In genomic region chr11:100635194-100635593, GRCh38 we compare ENCODE assay signal across 23 cellular contexts. TPM values are rescaled to one million over a fixed set of nuclear protein-coding genes. Genes with fewer than 3 reads are reported as not detected.
DNase-seq lines count a peak whose midpoint lies in the region; ATAC-seq, FAIRE-seq and TF ChIP-seq lines count a peak whose summit lies in the region.
"Had no signal": no experiment of that assay in that cellular context is flagged by ENCODE, and none has a peak within 500 bp of the region (broad histone marks: within the 10 kb centered on the region; RNA-seq: fewer than 3 reads in every experiment).

No MANE protein-coding gene starts in this region.

- DNase-seq in NCI-H2171 treated with DMSO at 0.1 percent for 48 hours (lab: John Stamatoyannopoulos, UW), result peak; percentile 10
- no peak for DNase-seq in NCI-H2171 (lab: John Stamatoyannopoulos, UW)
- peak; percentile 72 for DNase-seq in NCI-H82 treated with DMSO at 0.1 percent for 48 hours (lab: John Stamatoyannopoulos, UW; ENCODE audit: unreplicated experiment)
- DNase-seq in H1 (ENCODE audit: low read depth in 1 of 2, low spot score in 2 of 2), result no peak
- peak; percentile 31 to 44 for DNase-seq in trophoblast cell
- DNase-seq in KG1 (lab: John Stamatoyannopoulos, UW), result no peak
- DNase-seq in left colon, result no peak
- DNase-seq: 8988T; AML-193; C1 segment of cervical spinal cord; CD8-positive, alpha-beta T cell; GM23248; MG63; NCI-H1417 treated with DMSO at 0.1 percent for 48 hours; NCI-H187; NCI-H748 treated with DMSO at 0.1 percent for 48 hours had no signal

- no peaks in the 10 kb centered on the region for H3K79me2 ChIP-seq in H1 (ENCODE audit: control insufficient read depth in 1 of 2, insufficient read depth in 2 of 2, low read length in 2 of 2)
- no peaks in the 10 kb centered on the region for H3K79me2 ChIP-seq in trophoblast cell (ENCODE audit: control insufficient read depth, insufficient read depth, low read length, poor library complexity)

- H3K4me1 ChIP-seq in H1 (replicated peaks in 1 of 4; ENCODE audit: control insufficient read depth in 3 of 4, insufficient read depth in 4 of 4, low read length in 3 of 4) (peaks cover 0 to 3% (median 0%) of the 10 kb centered on the region in 4 experiments; a peak in 1 of 7 replicates), trophoblast cell (ENCODE audit: control insufficient read depth in 1 of 2, insufficient read depth in 2 of 2, low read length in 2 of 2) (peaks cover 8 to 11% of the 10 kb centered on the region in 2 experiments)

- H3K23ac ChIP-seq in H1 (ENCODE audit: insufficient read length) (no peak overlapping the region), trophoblast cell (ENCODE audit: low read length) (no peak overlapping the region)

- H2BK5ac ChIP-seq in H1 (ENCODE audit: low read depth, low read length), result no peak overlapping the region
- H2BK5ac ChIP-seq in trophoblast cell (ENCODE audit: low read depth, low read length, poor library complexity), result no peak overlapping the region

- no peaks in the 10 kb centered on the region; a peak in 1 of 7 replicates for H3K27me3 ChIP-seq in H1 (replicated peaks in 1 of 4; ENCODE audit: control insufficient read depth in 3 of 4, extremely low read depth in 1 of 4, insufficient read depth in 3 of 4, low read length in 3 of 4)
- H3K27me3 ChIP-seq in trophoblast cell (ENCODE audit: insufficient read depth, low read length), result no peaks in the 10 kb centered on the region
- H3K27me3 ChIP-seq: MG63 had no signal

- no peak overlapping the region for H3K4ac ChIP-seq in H1 (replicated peaks; ENCODE audit: insufficient read length, low read depth, low read length)
- no peak overlapping the region for H3K4ac ChIP-seq in trophoblast cell (ENCODE audit: low read depth, low read length)

- no peak for TF ChIP-seq EP300 in H1 (IDR thresholded peaks at IDR 0.05; ENCODE audit: borderline replicate concordance in 1 of 2, low read depth in 2 of 2, low read length in 2 of 2)

- H2BK15ac ChIP-seq in H1 (ENCODE audit: low read length), result 0 out of 2 replicates have a peak overlapping the region, but pooled peaks have one; percentile 47

- H3K9me3 ChIP-seq in H1 (ENCODE audit: insufficient read depth in 2 of 2, low read depth in 1 of 2, low read length in 1 of 2), result no peaks in the 10 kb centered on the region
- H3K9me3 ChIP-seq in trophoblast cell (ENCODE audit: insufficient read depth, low read depth, low read length), result no peaks in the 10 kb centered on the region
- H3K9me3 ChIP-seq: MG63 had no signal

- H3K4me3 ChIP-seq in H1 (ENCODE audit: extremely low read depth in 1 of 4, insufficient read depth in 2 of 4, low read depth in 3 of 4, low read length in 4 of 4) (no peak overlapping the region), trophoblast cell (ENCODE audit: low read depth, low read length) (no peak overlapping the region)
- H3K4me3 ChIP-seq: GM23248, MG63 had no signal

- FAIRE-seq in H1 (lab: Jason Lieb, UNC), result no peak
- FAIRE-seq: G401.6, GM12892, RCC 7860 had no signal

- TF ChIP-seq RAD21 in H1 (IDR thresholded peaks at IDR 0.05 in 1 of 2, conservative IDR thresholded peaks at IDR 0.05 in 1 of 2; ENCODE audit: low read depth in 2 of 2, low read length in 2 of 2), result no peak

- H4K20me1 ChIP-seq in H1 (replicated peaks in 1 of 2; ENCODE audit: control insufficient read depth in 1 of 2, insufficient read depth in 2 of 2, low read length in 2 of 2), result no peaks in the 10 kb centered on the region

- H2AK5ac ChIP-seq in H1 (ENCODE audit: low read depth, low read length) (no peak overlapping the region), trophoblast cell (ENCODE audit: low read length) (no peak overlapping the region)

- H3K14ac ChIP-seq in H1 (ENCODE audit: insufficient read length), result no peak overlapping the region
- no peak overlapping the region for H3K14ac ChIP-seq in trophoblast cell (ENCODE audit: low read length)

- H3K79me1 ChIP-seq in H1 (ENCODE audit: low read depth, low read length) (no peaks in the 10 kb centered on the region), trophoblast cell (ENCODE audit: low read length) (peaks cover 7% of the 10 kb centered on the region)

- 98% methylated on average over 3 of the region's 3 CpGs; no CpG with 5 or more reads in 1 of the 2 experiments for WGBS in H1 (ENCODE audit: extremely low coverage in 1 of 2, insufficient coverage in 1 of 2, insufficient read length in 1 of 2, insufficient replicate concordance in 2 of 2, low coverage in 1 of 2, low lambda C conversion rate in 2 of 2, missing lambda C conversion rate in 1 of 2), 2 experiments
- WGBS in trophoblast cell (ENCODE audit: extremely low coverage, insufficient coverage, insufficient read length), result no CpG with 5 or more reads among the region's 3 CpGs

- H2BK12ac ChIP-seq in H1 (ENCODE audit: low read depth, low read length) (0 out of 2 replicates have a peak overlapping the region, but pooled peaks have one; percentile 2), trophoblast cell (ENCODE audit: low read length) (no peak overlapping the region)

- no peaks in the 10 kb centered on the region for H3K23me2 ChIP-seq in H1 (ENCODE audit: low read depth, low read length)

- H4K91ac ChIP-seq in H1 (replicated peaks; ENCODE audit: insufficient read length, low read length), result no peak overlapping the region
- H4K91ac ChIP-seq in trophoblast cell (ENCODE audit: low read depth, low read length), result peak overlapping the region; percentile 36

- H3K18ac ChIP-seq in H1 (ENCODE audit: extremely low read depth, low read length) (no peak overlapping the region; the same call in 1 of the 2 replicates), trophoblast cell (ENCODE audit: low read length) (no peak overlapping the region)

- no peak for TF ChIP-seq POLR2A in H1 (IDR thresholded peaks at IDR 0.05; ENCODE audit: control extremely low read depth in 1 of 2, low read depth in 2 of 2, low read length in 2 of 2)

- H3K4me2 ChIP-seq in H1 (ENCODE audit: insufficient read depth in 1 of 2, low read depth in 2 of 2, low read length in 2 of 2) (no peak overlapping the region), trophoblast cell (ENCODE audit: low read length) (no peak overlapping the region)

- H2BK120ac ChIP-seq in H1 (replicated peaks; ENCODE audit: low read depth, low read length) (no peak overlapping the region), trophoblast cell (ENCODE audit: insufficient read depth, low read length, poor library complexity) (peak overlapping the region; percentile 8)

- H2BK20ac ChIP-seq in H1 (ENCODE audit: low read length), result no peak overlapping the region

- no peak overlapping the region for H3K56ac ChIP-seq in H1 (replicated peaks; ENCODE audit: insufficient read length, low read depth, low read length)

- H4K8ac ChIP-seq in H1 (ENCODE audit: extremely low read depth, insufficient read depth, low read length) (no peak overlapping the region), trophoblast cell (ENCODE audit: low read depth, low read length) (no peak overlapping the region)

- no peak overlapping the region for H3K9ac ChIP-seq in H1 (replicated peaks in 1 of 4; ENCODE audit: extremely low read depth in 1 of 4, low read depth in 3 of 4, low read length in 3 of 4)
- no peak overlapping the region for H3K9ac ChIP-seq in trophoblast cell (ENCODE audit: low read length)
- H3K9ac ChIP-seq: GM23248 had no signal

- H4K12ac ChIP-seq in trophoblast cell (ENCODE audit: low read depth, low read length), result no peak overlapping the region

- H3K27ac ChIP-seq in H1 (ENCODE audit: low read depth, low read length) (no peak overlapping the region), trophoblast cell (ENCODE audit: low read depth, low read length) (peak overlapping the region; percentile 42)
- H3K27ac ChIP-seq: GM23248 had no signal

- H4K5ac ChIP-seq in H1 (ENCODE audit: insufficient read length, low read depth, low read length), result no peak overlapping the region

- H2AFZ ChIP-seq in H1 (ENCODE audit: low read length), result peak overlapping the region; percentile 33; the same call in 1 of the 2 replicates
- H2AFZ ChIP-seq in trophoblast cell (ENCODE audit: insufficient read depth, low read length, poor library complexity), result no peak overlapping the region
- H2AFZ ChIP-seq: GM23248 had no signal

- TF ChIP-seq CTCF in H1 (IDR thresholded peaks at IDR 0.05; ENCODE audit: control extremely low read depth in 1 of 3, insufficient read depth in 1 of 3, low read depth in 1 of 3, low read length in 3 of 3), result no peak

- POLR2A ChIA-PET in H1 (lab: Charles Lee; ENCODE audit: partially characterized antibody), result no interaction called here

- intact Hi-C loops in left colon (cut with DNase I, micrococcal nuclease), result no loop called here

- CTCF ChIA-PET in H1 (lab: Charles Lee; ENCODE audit: partially characterized antibody), result no interaction called here

- ATAC-seq in HG02763 (IDR thresholded peaks at IDR 0.05; ENCODE audit: unreplicated experiment) (no peak), left colon (no peak)
- ATAC-seq: CD8-positive, alpha-beta T cell; HCT116; Right ventricle myocardium inferior had no signal

- H3K36me3 ChIP-seq in H1 (ENCODE audit: control insufficient read depth in 2 of 4, insufficient read depth in 4 of 4, low read length in 3 of 4), result no peaks in the 10 kb centered on the region
- no peaks in the 10 kb centered on the region for H3K36me3 ChIP-seq in trophoblast cell (ENCODE audit: control insufficient read depth in 1 of 2, insufficient read depth in 2 of 2, low read length in 2 of 2)
- H3K36me3 ChIP-seq: MG63 had no signal

TF ChIP-seq in H1, 55 proteins besides CTCF, POLR2A, EP300 and RAD21 (continues in another document):
- TF ChIP-seq SIRT6 (IDR thresholded peaks at IDR 0.05; ENCODE audit: low read length) (no peak), GTF2F1 (IDR thresholded peaks at IDR 0.05; ENCODE audit: borderline replicate concordance, low read depth, low read length) (no peak), CHD2 (IDR thresholded peaks at IDR 0.05; ENCODE audit: low read length) (no peak), MAFK (IDR thresholded peaks at IDR 0.05; ENCODE audit: low read depth, low read length) (no peak; the same call in 1 of the 2 replicates), CTBP2 (IDR thresholded peaks at IDR 0.05; ENCODE audit: borderline replicate concordance, insufficient read depth, insufficient read length, low read length) (no peak), ZNF274 (IDR thresholded peaks at IDR 0.05; ENCODE audit: borderline replicate concordance, extremely low read depth, low read length) (no peak), TAF1 (IDR thresholded peaks at IDR 0.05; ENCODE audit: low read depth, low read length) (no peak), CHD1 (IDR thresholded peaks at IDR 0.05; ENCODE audit: low read depth, low read length) (no peak)

RNA-seq across cellular contexts. Expression of gene ARHGAP42, which starts 51.9 kb away (rescaled TPM):
- 33.3 and 33.5 TPM in 2 replicates for total RNA-seq in H1 (2021; fragmentation: NEBNext Ultra II Directional; extraction: Animal tissue kit (Norgen Biotek cat#: 25700))
- 13.1 and 22.2 TPM in 2 replicates for polyA plus RNA-seq in H1 (2011; rRNA removed)
- 18.4 TPM for polyA plus RNA-seq in H1 (2011; cell fraction: cytosol; rRNA removed)
- 17.7 TPM for polyA plus RNA-seq in H1 (2011; cell fraction: nucleus; rRNA removed)
- polyA plus RNA-seq in H1 (2012, experiment 1 of 2), result 12.0 to 26.0 TPM (median 19.3 TPM) in 4 replicates
- polyA plus RNA-seq in H1 (2012, experiment 2 of 2), result 2.1 TPM
- polyA plus RNA-seq in H1 (2013, experiment 1 of 2), result 13.9 TPM
- 14.8 TPM for polyA plus RNA-seq in H1 (2013, experiment 2 of 2)
- polyA minus RNA-seq in H1 (2011; rRNA and poly(A)+ RNA removed), result 50.9 and 68.5 TPM in 2 replicates
- 26.9 TPM for polyA minus RNA-seq in H1 (2011; cell fraction: cytosol; rRNA and poly(A)+ RNA removed)
- 56.7 TPM for polyA minus RNA-seq in H1 (2011; cell fraction: nucleus; rRNA and poly(A)+ RNA removed)
- 23.3 and 25.5 TPM in 2 replicates for polyA plus RNA-seq in trophoblast cell (2013)
- 10 to 100 TPM; 29.0 to 44.8 TPM for total RNA-seq in left colon
- total RNA-seq: OCI-LY7 had no signal

Comparison
In these comparisons a context has a peak if more than half of its experiments do, and no peak if none do; other contexts are left out.
1. DNase-seq: peak in NCI-H2171 treated with DMSO at 0.1 percent for 48 hours (single experiment), NCI-H82 treated with DMSO at 0.1 percent for 48 hours (single experiment) and trophoblast cell (2 of 2); none in NCI-H2171 (single experiment), H1 (0 of 2), KG1 (single experiment) and left colon (0 of 2).